ENCODE assay signal across 10 cellular contexts in the genomic region with DNA sequence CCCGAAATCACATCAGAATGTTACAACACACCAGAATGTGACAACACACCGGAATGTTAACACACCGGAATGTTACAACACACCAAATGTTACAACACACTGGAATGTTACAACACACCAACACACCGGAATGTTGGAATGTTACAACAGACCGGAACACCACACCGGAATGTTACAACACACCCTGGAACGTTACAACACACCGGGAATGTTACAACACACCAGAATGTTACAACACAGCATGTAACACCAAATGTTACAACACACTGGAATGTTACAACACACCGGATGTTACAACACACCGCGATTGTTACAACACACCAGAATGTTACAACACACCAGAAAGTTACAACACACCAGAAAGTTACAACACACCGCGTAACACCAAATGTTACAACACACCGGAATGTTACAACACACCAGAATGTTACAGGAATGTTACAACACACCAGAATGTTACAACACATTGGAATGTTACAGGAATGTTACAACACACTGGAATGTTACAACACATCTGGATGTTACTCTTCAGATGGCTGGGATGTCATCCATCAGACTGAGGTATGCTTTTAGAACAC. TPM values are rescaled to one million over a fixed set of nuclear protein-coding genes. Genes with fewer than 3 reads are reported as not detected.
DNase-seq lines count a peak whose midpoint lies in the region; ATAC-seq and TF ChIP-seq lines count a peak whose summit lies in the region.
"Had no signal": no experiment of that assay in that cellular context is flagged by ENCODE, and none has a peak within 500 bp of the region (broad histone marks: within the 10 kb centered on the region; RNA-seq: fewer than 3 reads in every experiment).

No MANE protein-coding gene starts in this region.

- H3K9me3 Mint-ChIP-seq in HFFc6, result peaks cover 17% of the 10 kb centered on the region
- H3K9me3 Mint-ChIP-seq in central memory CD8-positive, alpha-beta T cell, result no peaks in the 10 kb centered on the region

- H3K18ac ChIP-seq in mesendoderm (ENCODE audit: low read length), result no peak overlapping the region

- H2BK15ac ChIP-seq in mesendoderm (replicated peaks; ENCODE audit: low read depth), result no peak overlapping the region

- peak overlapping the region in 8 of 11 experiments; percentile 42 to 89 (median 75); a peak in 15 of 22 replicates for H3K4me2 ChIP-seq in BLaER1 treated with 17β-estradiol and CSF1 and Interleukin-3, amounts not matched to agents 10 nM and 100 nM
- no peak overlapping the region for H3K4me2 ChIP-seq in mesendoderm (ENCODE audit: low read length)

- DNase-seq in HFFc6, result peak; percentile 61
- no peak for DNase-seq in central memory CD8-positive, alpha-beta T cell (ENCODE audit: low spot score in 2 of 2)
- peak; percentile 85 for DNase-seq in mesendoderm
- no peak for DNase-seq in BE2C
- DNase-seq in HuH-7.5 (ENCODE audit: low spot score), result no peak
- DNase-seq in NCI-H748 (lab: John Stamatoyannopoulos, UW; ENCODE audit: unreplicated experiment), result no peak
- DNase-seq: heart right ventricle, SHP77 had no signal

- H2BK120ac ChIP-seq in mesendoderm (ENCODE audit: low read depth, low read length), result no peak overlapping the region

- ATAC-seq in central memory CD8-positive, alpha-beta T cell (replicated peaks; ENCODE audit: extremely low read depth, poor library complexity, severe bottlenecking), result no peak
- ATAC-seq in HG03442 (IDR thresholded peaks at IDR 0.05; ENCODE audit: unreplicated experiment), result no peak
- ATAC-seq: heart right ventricle had no signal

- H3K36me3 Mint-ChIP-seq in HFFc6 (ENCODE audit: low read depth), result peaks cover 42% of the 10 kb centered on the region
- peaks cover 39% of the 10 kb centered on the region for H3K36me3 Mint-ChIP-seq in central memory CD8-positive, alpha-beta T cell (ENCODE audit: insufficient read depth)

- no peak overlapping the region for H3K56ac ChIP-seq in mesendoderm (ENCODE audit: low read length)

- H3K27ac Mint-ChIP-seq in HFFc6, result peak overlapping the region; percentile 80
- H3K27ac Mint-ChIP-seq in central memory CD8-positive, alpha-beta T cell (ENCODE audit: low read depth), result peak overlapping the region; percentile 24

- H3K79me2 ChIP-seq in mesendoderm (ENCODE audit: control insufficient read depth, insufficient read depth, low read length), result peaks cover 4% of the 10 kb centered on the region

- no peak overlapping the region for H3K4me3 Mint-ChIP-seq in HFFc6
- H3K4me3 Mint-ChIP-seq in central memory CD8-positive, alpha-beta T cell, result no peak overlapping the region

- peak overlapping the region in 9 of 11 experiments; percentile 15 to 82 (median 67); a peak in 16 of 22 replicates for H3K27ac ChIP-seq in BLaER1 treated with 17β-estradiol and CSF1 and Interleukin-3, amounts not matched to agents 10 nM and 100 nM
- no peak overlapping the region for H3K27ac ChIP-seq in mesendoderm (ENCODE audit: low read depth, low read length)
- H3K27ac ChIP-seq: heart right ventricle had no signal

- H3K23ac ChIP-seq in mesendoderm (ENCODE audit: low read length), result no peak overlapping the region

- H3K27me3 ChIP-seq in BLaER1 treated with 17β-estradiol and CSF1 and Interleukin-3, amounts not matched to agents 10 nM and 100 nM, result no peaks in the 10 kb centered on the region
- no peaks in the 10 kb centered on the region for H3K27me3 ChIP-seq in mesendoderm (ENCODE audit: insufficient read depth, low read length, poor library complexity)
- no peaks in the 10 kb centered on the region for H3K27me3 ChIP-seq in BE2C
- H3K27me3 ChIP-seq: heart right ventricle had no signal

- no peak for TF ChIP-seq CTCF in HFFc6 (IDR thresholded peaks at IDR 0.05)
- no peak for TF ChIP-seq CTCF in BE2C (IDR thresholded peaks at IDR 0.05; ENCODE audit: low read depth, low read length)

- H3K9me3 ChIP-seq in BLaER1 treated with 17β-estradiol and CSF1 and Interleukin-3, amounts not matched to agents 10 nM and 100 nM (replicated peaks in 1 of 11), result peaks cover 0 to 29% (median 9%) of the 10 kb centered on the region in 11 experiments; a peak in 17 of 22 replicates
- no peaks in the 10 kb centered on the region for H3K9me3 ChIP-seq in BE2C

- H3K4me3 ChIP-seq in BLaER1 treated with 17β-estradiol and CSF1 and Interleukin-3, amounts not matched to agents 10 nM and 100 nM, result no peak overlapping the region
- no peak overlapping the region for H3K4me3 ChIP-seq in mesendoderm (ENCODE audit: low read length)
- H3K4me3 ChIP-seq in BE2C (ENCODE audit: low read depth, low read length), result no peak overlapping the region
- H3K4me3 ChIP-seq: heart right ventricle had no signal

- peaks cover 5% of the 10 kb centered on the region for H3K79me1 ChIP-seq in mesendoderm (ENCODE audit: low read length)

- peaks cover 4% of the 10 kb centered on the region for H3K4me1 Mint-ChIP-seq in HFFc6 (ENCODE audit: low read depth)
- H3K4me1 Mint-ChIP-seq in central memory CD8-positive, alpha-beta T cell, result peaks cover 7% of the 10 kb centered on the region

- H3K36me3 ChIP-seq in BLaER1 treated with 17β-estradiol and CSF1 and Interleukin-3, amounts not matched to agents 10 nM and 100 nM, result peaks cover 48 to 89% (median 76%) of the 10 kb centered on the region in 11 experiments
- peaks cover 13% of the 10 kb centered on the region for H3K36me3 ChIP-seq in mesendoderm (ENCODE audit: control insufficient read depth, insufficient read depth, low read length)
- H3K36me3 ChIP-seq in BE2C, result peaks cover 30% of the 10 kb centered on the region

- H4K20me1 ChIP-seq in BLaER1 treated with 17β-estradiol and CSF1 and Interleukin-3, amounts not matched to agents 10 nM and 100 nM, result peaks cover 0 to 59% (median 6%) of the 10 kb centered on the region in 11 experiments; a peak in 9 of 22 replicates

- no peak overlapping the region for H4K8ac ChIP-seq in mesendoderm (ENCODE audit: low read depth, low read length)

- peak overlapping the region in 4 of 11 experiments; percentile 44 to 71 (median 64); a peak in 6 of 22 replicates for H3K9ac ChIP-seq in BLaER1 treated with 17β-estradiol and CSF1 and Interleukin-3, amounts not matched to agents 10 nM and 100 nM
- no peak overlapping the region for H3K9ac ChIP-seq in mesendoderm (ENCODE audit: low read length)

- H4K5ac ChIP-seq in mesendoderm (ENCODE audit: low read length), result no peak overlapping the region

- peaks cover 5 to 57% (median 43%) of the 10 kb centered on the region in 10 experiments; a peak in 19 of 20 replicates for H3K4me1 ChIP-seq in BLaER1 treated with 17β-estradiol and CSF1 and Interleukin-3, amounts not matched to agents 10 nM and 100 nM
- H3K4me1 ChIP-seq in mesendoderm (ENCODE audit: control insufficient read depth, low read depth, low read length), result peaks cover 2% of the 10 kb centered on the region
- H3K4me1 ChIP-seq in BE2C, result no peaks in the 10 kb centered on the region
- H3K4me1 ChIP-seq: heart right ventricle had no signal

- no peak overlapping the region for H3K4ac ChIP-seq in mesendoderm (ENCODE audit: low read depth, low read length)

- H2BK5ac ChIP-seq in mesendoderm (ENCODE audit: low read length), result no peak overlapping the region

- H3K27me3 Mint-ChIP-seq in HFFc6 (ENCODE audit: insufficient read depth), result peaks cover 4% of the 10 kb centered on the region
- H3K27me3 Mint-ChIP-seq in central memory CD8-positive, alpha-beta T cell, result no peaks in the 10 kb centered on the region

- H2AK5ac ChIP-seq in mesendoderm (ENCODE audit: low read length), result no peak overlapping the region

- no CpG with 5 or more reads among the region's 14 CpGs for WGBS in mesendoderm (ENCODE audit: extremely low coverage, insufficient coverage, low lambda C conversion rate)

RNA-seq across cellular contexts. Expression of a gene that starts 21.1 kb away (rescaled TPM):
- 10 to 100 TPM; 23.1 to 30.0 (median 26.2) TPM for total RNA-seq in HFFc6 (2021; fragmentation: NEBNext Ultra II Directional; extraction: Animal tissue kit (Norgen Biotek cat#: 25700))
- 40.3 TPM for polyA plus RNA-seq in mesendoderm (2013, experiment 1 of 2)
- 39.7 TPM for polyA plus RNA-seq in mesendoderm (2013, experiment 2 of 2)
- polyA plus RNA-seq in BE2C (2012; ENCODE audit: insufficient read depth, insufficient read length, low read depth), result 67.5 TPM

RNA-seq across cellular contexts. Expression of a gene that starts 37.7 kb away (rescaled TPM):
- total RNA-seq in HFFc6 (2021; fragmentation: NEBNext Ultra II Directional; extraction: Animal tissue kit (Norgen Biotek cat#: 25700)), result 100 to 1,000 TPM; 108 to 121 (median 115) TPM
- polyA plus RNA-seq in mesendoderm (2013, experiment 1 of 2), result 10.4 TPM
- polyA plus RNA-seq in mesendoderm (2013, experiment 2 of 2), result 9.6 TPM
- polyA plus RNA-seq in BE2C (2012; ENCODE audit: insufficient read depth, insufficient read length, low read depth), result 46.7 TPM

Comparison
In these comparisons a context has a peak if more than half of its experiments do, and no peak if none do; other contexts are left out.
1. DNase-seq: peak in HFFc6 (single experiment) and mesendoderm (single experiment); none in central memory CD8-positive, alpha-beta T cell (0 of 2), BE2C (single experiment), HuH-7.5 (single experiment) and NCI-H748 (single experiment).